8 cellular contexts compared by ENCODE assay signal in genomic region chr9:137227057-137227852, GRCh38. TPM values are rescaled to one million over a fixed set of nuclear protein-coding genes. Genes with fewer than 3 reads are reported as not detected.
A peak's percentile ranks its signal among the peaks of the same experiment; 100 is the strongest.
DNase-seq lines count a peak whose midpoint lies in the region; ATAC-seq lines count a peak whose summit lies in the region.

Gene RNF224 (plus strand): TSS chr9:137227502. CDS start chr9:137228336, 834 bp downstream.

- ATAC-seq in GM21528 (IDR thresholded peaks at IDR 0.05; ENCODE audit: low FRiP score, unreplicated experiment): no peak

- intact Hi-C loops in posterior cingulate gyrus (cut with DNase I): loop anchor here (2.0 kb wide), 1 partner anchor 108 kb away; no protein-coding TSS in a partner anchor

- DNase-seq in DMS153 (lab: John Stamatoyannopoulos, UW) (peak; percentile 63), LHCN-M2 (ENCODE audit: low read depth) (peak; percentile 67), SK-MEL-5 (ENCODE audit: low read depth, low spot score) (peak; percentile 78), germinal center (ENCODE audit: low spot score) (peak; percentile 80), posterior cingulate gyrus (peak; percentile 59 to 96 (median 78)), ureter (ENCODE audit: low spot score) (peak; percentile 79)
- DNase-seq in activated gamma-delta T cell treated with anti-CD3 and anti-CD28 coated beads, Interleukin-2, amount 50 U/mL, for 16 hours (ENCODE audit: low read depth): peak; percentile 72

- in situ Hi-C loops in SK-MEL-5 (cut with HindIII; ENCODE audit: low pct_unique_long_range_greater_than_20kb, low sequenced_read_pairs): no loop called here

RNA-seq across cellular contexts. Expression of gene RNF224, which starts in this region (rescaled TPM):
- total RNA-seq in LHCN-M2 (2014; rRNA removed): 0.06 and 0.23 TPM in 2 replicates
- polyA plus RNA-seq in LHCN-M2 (2012): 0.12 TPM
- not detected in 2 replicates for total RNA-seq in SK-MEL-5 (2014; rRNA removed; shearing (Covaris generic))
- polyA plus RNA-seq in SK-MEL-5 (2015; cell fraction: cytosol; rRNA removed): not detected in 2 replicates
- polyA plus RNA-seq in SK-MEL-5 (2015; cell fraction: nucleus; rRNA removed): not detected in 2 replicates
- 0.34 TPM for total RNA-seq in ureter

Comparison
In these comparisons a context has a peak if more than half of its experiments do, and no peak if none do; other contexts are left out.
1. Peak in DNase-seq in LHCN-M2; RNA of the gene not detected or under 1 TPM.
2. Peak in DNase-seq in SK-MEL-5; RNA of the gene not detected or under 1 TPM.
3. Peak in DNase-seq in ureter; RNA of the gene not detected or under 1 TPM.